Comparison of ENCODE assay signal across 15 cellular contexts in genomic region chrX:147226801-147227200, GRCh38.
DNase-seq lines count a peak whose midpoint lies in the region; ATAC-seq, FAIRE-seq and TF ChIP-seq lines count a peak whose summit lies in the region.
"Had no signal": no experiment of that assay in that cellular context is flagged by ENCODE, and none has a peak within 500 bp of the region (broad histone marks: within the 10 kb centered on the region; RNA-seq: fewer than 3 reads in every experiment).

No MANE protein-coding gene starts in this region.

- no peaks in the 10 kb centered on the region for H3K79me2 ChIP-seq in PC-9 (ENCODE audit: low read depth)

- POLR2A ChIA-PET in A549 (lab: Yijun Ruan, JAX), result no interaction called here
- POLR2A ChIA-PET in IMR-90 (lab: Charles Lee; ENCODE audit: unreplicated experiment), result no interaction called here
- POLR2A ChIA-PET in PC-9 (lab: Charles Lee; ENCODE audit: unreplicated experiment), result no interaction called here

- ATAC-seq in A549 (no peak), IMR-90 (ENCODE audit: low read depth) (no peak), GM21717 (IDR thresholded peaks at IDR 0.05; ENCODE audit: unreplicated experiment) (no peak)
- ATAC-seq: GM12878, GM23338 had no signal

- no peak overlapping the region for H2BK12ac ChIP-seq in neuronal stem cell (ENCODE audit: low read length)

- in situ Hi-C loops in IMR-90 (cut with MboI; ENCODE audit: low sequenced_read_pairs), result no loop called here

- H3K4me3 ChIP-seq in A549 (no peak overlapping the region), IMR-90 (ENCODE audit: insufficient read depth, low read depth, low read length) (no peak overlapping the region), epithelial cell of proximal tubule (ENCODE audit: low read depth, low read length) (no peak overlapping the region), neuronal stem cell (ENCODE audit: low read length in 2 of 2) (no peak overlapping the region), PC-9 (no peak overlapping the region)
- H3K4me3 ChIP-seq: BLaER1, GM12878, GM23338 had no signal

- no peak overlapping the region for H4K5ac ChIP-seq in IMR-90 (ENCODE audit: low read depth, low read length)

- H2BK5ac ChIP-seq in IMR-90 (ENCODE audit: low read depth, low read length, poor library complexity, severe bottlenecking), result no peak overlapping the region
- H2BK5ac ChIP-seq in neuronal stem cell (ENCODE audit: low read length), result no peak overlapping the region

- no peak overlapping the region for H4K91ac ChIP-seq in IMR-90 (ENCODE audit: insufficient read depth, low read depth, low read length)
- H4K91ac ChIP-seq in neuronal stem cell (ENCODE audit: low read depth, low read length, poor library complexity), result no peak overlapping the region

- H3K4ac ChIP-seq in IMR-90 (ENCODE audit: low read depth, low read length) (no peak overlapping the region), neuronal stem cell (ENCODE audit: low read length) (no peak overlapping the region)

- DNase-seq in A549 (ENCODE audit: low read depth in 1 of 2, low spot score in 1 of 2) (peak in 1 of 2 experiments; percentile 1), IMR-90 (no peak), epithelial cell of proximal tubule (ENCODE audit: low read depth) (peak; percentile 53), renal cortical epithelial cell (ENCODE audit: low read depth) (peak; percentile 78), neuronal stem cell (ENCODE audit: low spot score) (no peak), PC-9 (no peak)
- DNase-seq: 8988T; Caco-2; CD8-positive, alpha-beta memory T cell; H9 had no signal

- H2AFZ ChIP-seq in IMR-90 (replicated peaks; ENCODE audit: low read length, poor library complexity) (no peak overlapping the region), neuronal stem cell (ENCODE audit: low read length) (no peak overlapping the region), PC-9 (no peak overlapping the region)
- H2AFZ ChIP-seq: GM23338 had no signal

- H2BK15ac ChIP-seq in IMR-90 (ENCODE audit: low read depth, low read length) (no peak overlapping the region), neuronal stem cell (ENCODE audit: low read length) (no peak overlapping the region)

- no peak overlapping the region for H2BK20ac ChIP-seq in IMR-90 (ENCODE audit: low read depth, low read length)

- H4K8ac ChIP-seq in IMR-90 (ENCODE audit: low read depth in 2 of 2, low read length in 2 of 2), result no peak overlapping the region
- H4K8ac ChIP-seq in neuronal stem cell (ENCODE audit: low read depth, low read length), result no peak overlapping the region

- BruUV-seq in IMR-90 (replicated peaks; lab: Mats Ljungman, UMichigan), result no TSS peak
- no TSS peak for BruUV-seq in PC-9 (replicated peaks; lab: Mats Ljungman, UMichigan)

- no peaks in the 10 kb centered on the region for H3F3A ChIP-seq in PC-9 (ENCODE audit: insufficient read depth, low read depth)

- H3K9me1 ChIP-seq in IMR-90 (ENCODE audit: insufficient read depth, low read length), result no peaks in the 10 kb centered on the region

- H2BK120ac ChIP-seq in IMR-90 (ENCODE audit: low read depth, low read length), result no peak overlapping the region
- H2BK120ac ChIP-seq in neuronal stem cell (ENCODE audit: low read depth, low read length), result no peak overlapping the region

- H3K9me3 ChIP-seq in A549 (no peaks in the 10 kb centered on the region), IMR-90 (ENCODE audit: control insufficient read depth, insufficient read depth, low read length) (peaks cover 1% of the 10 kb centered on the region), neuronal stem cell (replicated peaks in 1 of 2; ENCODE audit: control insufficient read depth in 2 of 2, insufficient read depth in 1 of 2, low read depth in 1 of 2, low read length in 2 of 2) (no peaks in the 10 kb centered on the region), PC-9 (ENCODE audit: insufficient read depth, low read depth) (no peaks in the 10 kb centered on the region)
- H3K9me3 ChIP-seq: BLaER1, Caco-2 had no signal

- H3K14ac ChIP-seq in IMR-90 (replicated peaks; ENCODE audit: low read depth, low read length) (no peak overlapping the region), neuronal stem cell (ENCODE audit: low read length) (no peak overlapping the region)

- dilution Hi-C loops in IMR-90 (cut with HindIII; ENCODE audit: low sequenced_read_pairs, unreplicated experiment), result no loop called here

- no peaks in the 10 kb centered on the region for H3K27me3 ChIP-seq in IMR-90 (ENCODE audit: control insufficient read depth, insufficient read depth, low read length)
- no peaks in the 10 kb centered on the region for H3K27me3 ChIP-seq in neuronal stem cell (ENCODE audit: control insufficient read depth in 3 of 3, insufficient read depth in 3 of 3, low read depth in 1 of 3, low read length in 3 of 3)
- H3K27me3 ChIP-seq in PC-9 (ENCODE audit: insufficient read depth, low read depth), result peaks cover 15% of the 10 kb centered on the region; the same call in 1 of the 2 replicates

- no peak overlapping the region for H2AK5ac ChIP-seq in IMR-90 (ENCODE audit: low read depth, low read length)
- no peak overlapping the region for H2AK5ac ChIP-seq in neuronal stem cell (ENCODE audit: low read depth, low read length)

- no peak for TF ChIP-seq POLR2A in A549 (IDR thresholded peaks at IDR 0.05; ENCODE audit: low read length)
- no peak for TF ChIP-seq POLR2A in IMR-90 (IDR thresholded peaks at IDR 0.05; ENCODE audit: low read depth, low read length)

- no peak for TF ChIP-seq EP300 in A549 (IDR thresholded peaks at IDR 0.05)

- FAIRE-seq in A549 (lab: Jason Lieb, UNC), result no peak
- FAIRE-seq: GM12878, GM18507 had no signal

- H3K27ac ChIP-seq in A549 (no peak overlapping the region), IMR-90 (ENCODE audit: insufficient read depth, low read length) (no peak overlapping the region), neuronal stem cell (replicated peaks; ENCODE audit: low read length) (no peak overlapping the region), PC-9 (no peak overlapping the region)
- H3K27ac ChIP-seq: BLaER1 had no signal

- H3K4me1 ChIP-seq in A549 (no peaks in the 10 kb centered on the region), IMR-90 (ENCODE audit: control insufficient read depth, insufficient read depth, low read length) (no peaks in the 10 kb centered on the region), neuronal stem cell (ENCODE audit: control insufficient read depth in 2 of 2, insufficient read depth in 1 of 2, low read depth in 1 of 2, low read length in 2 of 2) (no peaks in the 10 kb centered on the region), PC-9 (replicated peaks; ENCODE audit: insufficient read depth) (no peaks in the 10 kb centered on the region)
- H3K4me1 ChIP-seq: BLaER1, Caco-2 had no signal

- H3K56ac ChIP-seq in IMR-90 (ENCODE audit: extremely low read depth, insufficient read depth, low read length), result no peak overlapping the region

- no peaks in the 10 kb centered on the region for H3K36me3 ChIP-seq in IMR-90 (ENCODE audit: control insufficient read depth, insufficient read depth, low read length)
- H3K36me3 ChIP-seq in neuronal stem cell (replicated peaks in 1 of 2; ENCODE audit: control insufficient read depth in 2 of 2, insufficient read depth in 2 of 2, low read length in 2 of 2), result no peaks in the 10 kb centered on the region
- no peaks in the 10 kb centered on the region for H3K36me3 ChIP-seq in PC-9 (ENCODE audit: low read depth)
- H3K36me3 ChIP-seq: BLaER1 had no signal

- TF ChIP-seq RAD21 in A549 (conservative IDR thresholded peaks at IDR 0.05 in 1 of 2, IDR thresholded peaks at IDR 0.05 in 1 of 2) (no peak), IMR-90 (IDR thresholded peaks at IDR 0.05; ENCODE audit: low read length) (no peak)

- intact Hi-C loops in IMR-90 (cut with micrococcal nuclease) (no loop called here), PC-9 (cut with micrococcal nuclease; ENCODE audit: unreplicated experiment) (no loop called here)

- no peak overlapping the region for H3K4me2 ChIP-seq in A549
- no peak overlapping the region for H3K4me2 ChIP-seq in IMR-90 (ENCODE audit: low read depth, low read length)
- H3K4me2 ChIP-seq in neuronal stem cell (ENCODE audit: insufficient read depth, low read length, poor library complexity, severe bottlenecking), result no peak overlapping the region
- no peak overlapping the region for H3K4me2 ChIP-seq in PC-9
- H3K4me2 ChIP-seq: BLaER1, GM23338 had no signal

- TF ChIP-seq CTCF in A549 (IDR thresholded peaks at IDR 0.05), result no peak
- no peak for TF ChIP-seq CTCF in IMR-90 (conservative IDR thresholded peaks at IDR 0.05; ENCODE audit: low read depth, low read length)
- no peak for TF ChIP-seq CTCF in epithelial cell of proximal tubule (conservative IDR thresholded peaks at IDR 0.05; ENCODE audit: low read depth, low read length)
- TF ChIP-seq CTCF in PC-9 (conservative IDR thresholded peaks at IDR 0.05), result no peak

- H3K23ac ChIP-seq in IMR-90 (ENCODE audit: low read depth, low read length), result no peak overlapping the region
- no peak overlapping the region for H3K23ac ChIP-seq in neuronal stem cell (ENCODE audit: low read depth, low read length, poor library complexity)

- H3K18ac ChIP-seq in IMR-90 (ENCODE audit: low read depth, low read length), result no peak overlapping the region
- no peak overlapping the region for H3K18ac ChIP-seq in neuronal stem cell (ENCODE audit: low read length)

- CTCF ChIA-PET in A549 (lab: Yijun Ruan, JAX) (no interaction called here), IMR-90 (lab: Yijun Ruan, JAX) (interaction anchor here (0.6 kb wide), 1 partner anchor 119 kb away, joined by 3 read pairs; no protein-coding TSS in a partner anchor), PC-9 (lab: Charles Lee) (no interaction called here)

- H3K79me1 ChIP-seq in IMR-90 (ENCODE audit: low read depth in 1 of 2, low read length in 2 of 2) (no peaks in the 10 kb centered on the region), neuronal stem cell (ENCODE audit: low read depth, low read length) (no peaks in the 10 kb centered on the region)

- H3K9me2 ChIP-seq in PC-9 (ENCODE audit: insufficient read depth), result no peaks in the 10 kb centered on the region

- WGBS in A549 (ENCODE audit: missing lambda C conversion rate), result 2% methylated on average over 3 of the region's 3 CpGs
- WGBS in IMR-90 (ENCODE audit: extremely low coverage in 2 of 2, insufficient read length in 1 of 2), 2 experiments, result no CpG with 5 or more reads among the region's 3 CpGs
- WGBS in neuronal stem cell (ENCODE audit: extremely low coverage in 2 of 2, insufficient read length in 2 of 2, insufficient replicate concordance in 1 of 2), 2 donors, result no CpG with 5 or more reads among the region's 3 CpGs

- H3K9ac ChIP-seq in IMR-90 (ENCODE audit: low read depth, low read length) (no peak overlapping the region), neuronal stem cell (ENCODE audit: low read depth, low read length, poor library complexity) (no peak overlapping the region)
- H3K9ac ChIP-seq: BLaER1 had no signal

- H2AK9ac ChIP-seq in IMR-90 (replicated peaks; ENCODE audit: low read depth, low read length, poor library complexity), result no peak overlapping the region

- H4K20me1 ChIP-seq in IMR-90 (ENCODE audit: insufficient read depth, low read length) (no peaks in the 10 kb centered on the region), PC-9 (ENCODE audit: insufficient read depth) (no peaks in the 10 kb centered on the region)
- H4K20me1 ChIP-seq: BLaER1 had no signal

TF ChIP-seq in A549, 52 proteins besides CTCF, POLR2A, EP300 and RAD21 (continues in another document):
- TF ChIP-seq MAFK (IDR thresholded peaks at IDR 0.05; ENCODE audit: partially characterized antibody), result peak; percentile 13
- TF ChIP-seq FOXS1 (CRISPR knock-in tag; IDR thresholded peaks at IDR 0.05), result no peak

TF ChIP-seq in IMR-90, 13 proteins besides CTCF, POLR2A, EP300 and RAD21 (continues in another document):
- TF ChIP-seq RFX5 (IDR thresholded peaks at IDR 0.05; ENCODE audit: low read depth, low read length) (no peak), NFE2L2 (IDR thresholded peaks at IDR 0.05; ENCODE audit: low read depth, low read length) (peak; percentile 68)

Comparison
In these comparisons a context has a peak if more than half of its experiments do, and no peak if none do; other contexts are left out.
1. DNase-seq: peak in epithelial cell of proximal tubule (single experiment) and renal cortical epithelial cell (single experiment); none in IMR-90 (single experiment), neuronal stem cell (single experiment) and PC-9 (0 of 2).